Comparison of ENCODE assay signal across 17 cellular contexts in genomic region chr3:39122811-39123210, GRCh38. TPM values are rescaled to one million over a fixed set of nuclear protein-coding genes. Genes with fewer than 3 reads are reported as not detected.
DNase-seq lines count a peak whose midpoint lies in the region; ATAC-seq and TF ChIP-seq lines count a peak whose summit lies in the region.
"Had no signal": no experiment of that assay in that cellular context is flagged by ENCODE, and none has a peak within 500 bp of the region (broad histone marks: within the 10 kb centered on the region; RNA-seq: fewer than 3 reads in every experiment).

No MANE protein-coding gene starts in this region.

- DNase-seq in OCI-LY7 (ENCODE audit: low spot score) (peak; percentile 80), erythroblast (lab: John Stamatoyannopoulos, UW) (no peak), KG1 (lab: John Stamatoyannopoulos, UW) (no peak), NCI-H524 treated with DMSO at 0.1 percent for 48 hours (lab: John Stamatoyannopoulos, UW) (no peak)
- no peak for DNase-seq in activated CD4-positive, alpha-beta T cell treated with anti-CD3 and anti-CD28 coated beads, Interleukin-2, amount 10 ng/mL, durations not matched to agents 7 days and 5 days
- DNase-seq: activated effector memory CD4-positive, alpha-beta T cell treated with Interleukin-2 at 50 U/mL for 16 hours; brain microvascular endothelial cell; effector CD4-positive, alpha-beta T cell; foreskin keratinocyte; NCI-H1092 treated with DMSO at 0.1 percent for 48 hours; NCI-H226; psoas muscle; T-helper 17 cell had no signal

- no peaks in the 10 kb centered on the region for H3K9me3 Mint-ChIP-seq in activated CD4-positive, alpha-beta T cell treated with anti-CD3 and anti-CD28 coated beads, Interleukin-2, amount 10 ng/mL, durations not matched to agents 7 days and 5 days

- peak overlapping the region; percentile 40 for H3K4me3 ChIP-seq in OCI-LY7 (ENCODE audit: low read depth, low read length, poor library complexity, severe bottlenecking)
- H3K4me3 ChIP-seq: psoas muscle had no signal

- H3K36me3 ChIP-seq in OCI-LY7 (ENCODE audit: insufficient read depth, low read length), result peaks cover 27% of the 10 kb centered on the region
- H3K36me3 ChIP-seq: brain microvascular endothelial cell had no signal

- H3K27me3 Mint-ChIP-seq in activated CD4-positive, alpha-beta T cell treated with anti-CD3 and anti-CD28 coated beads, Interleukin-2, amount 10 ng/mL, durations not matched to agents 7 days and 5 days, result peaks cover 15% of the 10 kb centered on the region
- H3K27me3 Mint-ChIP-seq: T-helper 17 cell had no signal

- H3K4me2 ChIP-seq in OCI-LY7 (ENCODE audit: low read length), result peak overlapping the region; percentile 84

- H3K27ac Mint-ChIP-seq in activated CD4-positive, alpha-beta T cell treated with anti-CD3 and anti-CD28 coated beads, Interleukin-2, amount 10 ng/mL, durations not matched to agents 7 days and 5 days, result no peak overlapping the region
- H3K27ac Mint-ChIP-seq: T-helper 17 cell had no signal

- no peaks in the 10 kb centered on the region for H3K36me3 Mint-ChIP-seq in activated CD4-positive, alpha-beta T cell treated with anti-CD3 and anti-CD28 coated beads, Interleukin-2, amount 10 ng/mL, durations not matched to agents 7 days and 5 days (ENCODE audit: low read depth)

- H3K4me1 ChIP-seq in OCI-LY7 (ENCODE audit: insufficient read depth, low read length, poor library complexity, severe bottlenecking), result peaks cover 78% of the 10 kb centered on the region
- H3K4me1 ChIP-seq: foreskin keratinocyte had no signal

- POLR2A ChIA-PET in OCI-LY7 (lab: Charles Lee), result interaction anchor here (0.5 to 1.5 kb wide), 3 partner anchors 22 to 150 kb away, joined by 3 to 6 read pairs (median 4); no protein-coding TSS in a partner anchor
- POLR2A ChIA-PET in activated CD4-positive, alpha-beta T cell treated with anti-CD3 and anti-CD28 coated beads, Interleukin-2, amount 10 ng/mL, durations not matched to agents 7 days and 5 days (lab: Charles Lee), result no interaction called here

- BruUV-seq in OCI-LY7 (replicated peaks; lab: Mats Ljungman, UMichigan), result no TSS peak

- intact Hi-C loops in OCI-LY7 (cut with micrococcal nuclease; ENCODE audit: unreplicated experiment), result loop anchor here (1.0 to 2.0 kb wide), 2 partner anchors 15 to 166 kb away; no protein-coding TSS in a partner anchor

- TF ChIP-seq POLR2A in erythroblast (IDR thresholded peaks at IDR 0.05; ENCODE audit: low read length), result no peak

- peak overlapping the region; percentile 57 for H2AFZ ChIP-seq in OCI-LY7 (ENCODE audit: low read length)

- H3K9me3 ChIP-seq in OCI-LY7 (ENCODE audit: low read length), result no peaks in the 10 kb centered on the region
- H3K9me3 ChIP-seq: psoas muscle had no signal

- H4K20me1 ChIP-seq in OCI-LY7 (ENCODE audit: insufficient read depth, low read length), result no peaks in the 10 kb centered on the region

- TF ChIP-seq CTCF in OCI-LY7 (conservative IDR thresholded peaks at IDR 0.05; ENCODE audit: low read length), result no peak

- no peaks in the 10 kb centered on the region for H3K79me2 ChIP-seq in OCI-LY7 (ENCODE audit: insufficient read depth, low read depth, low read length)

- H3K27ac ChIP-seq in OCI-LY7 (ENCODE audit: low read depth, low read length, poor library complexity, severe bottlenecking), result peak overlapping the region; percentile 80
- H3K27ac ChIP-seq: brain microvascular endothelial cell, foreskin keratinocyte, psoas muscle had no signal

- H3K4me1 Mint-ChIP-seq in activated CD4-positive, alpha-beta T cell treated with anti-CD3 and anti-CD28 coated beads, Interleukin-2, amount 10 ng/mL, durations not matched to agents 7 days and 5 days, result peaks cover 14% of the 10 kb centered on the region

- peak; percentile 75 for ATAC-seq in GM18511 (IDR thresholded peaks at IDR 0.05; ENCODE audit: unreplicated experiment)
- peak; percentile 51 for ATAC-seq in GM21381 (IDR thresholded peaks at IDR 0.05; ENCODE audit: unreplicated experiment)
- ATAC-seq in HG03025 (IDR thresholded peaks at IDR 0.05; ENCODE audit: low FRiP score, unreplicated experiment), result peak; percentile 69
- ATAC-seq: foreskin keratinocyte, HCT116, psoas muscle, T-helper 17 cell had no signal

- H3K9me2 ChIP-seq in OCI-LY7 (ENCODE audit: insufficient read depth, low read length), result no peaks in the 10 kb centered on the region

- CTCF ChIA-PET in OCI-LY7 (lab: Charles Lee; ENCODE audit: unreplicated experiment), result interaction anchor here (0.6 kb wide), 1 partner anchor 53 kb away, joined by 4 read pairs; no protein-coding TSS in a partner anchor
- CTCF ChIA-PET in activated CD4-positive, alpha-beta T cell treated with anti-CD3 and anti-CD28 coated beads, Interleukin-2, amount 10 ng/mL, durations not matched to agents 7 days and 5 days (lab: Charles Lee), result interaction anchor here (2.2 kb wide), 1 partner anchor 165 kb away, joined by 9 read pairs; no protein-coding TSS in a partner anchor

- no peak overlapping the region for H3K4me3 Mint-ChIP-seq in activated CD4-positive, alpha-beta T cell treated with anti-CD3 and anti-CD28 coated beads, Interleukin-2, amount 10 ng/mL, durations not matched to agents 7 days and 5 days
- H3K4me3 Mint-ChIP-seq: T-helper 17 cell had no signal

RNA-seq across cellular contexts. Expression of gene TTC21A, which starts 15.3 kb away (rescaled TPM):
- 10.5 and 12.8 TPM in 2 replicates for total RNA-seq in OCI-LY7 (2014; rRNA removed; shearing (Covaris generic))
- 27.1 and 32.3 TPM in 2 replicates for total RNA-seq in OCI-LY7 (2022)
- total RNA-seq in activated CD4-positive, alpha-beta T cell treated with anti-CD3 and anti-CD28 coated beads, Interleukin-2, amount 10 ng/mL, durations not matched to agents 7 days and 5 days, result 1 to 10 TPM; 3.8 to 5.1 TPM

RNA-seq across cellular contexts. Expression of gene GORASP1, which starts 15.4 kb away (rescaled TPM):
- 44.8 and 59.9 TPM in 2 replicates for total RNA-seq in OCI-LY7 (2014; rRNA removed; shearing (Covaris generic))
- 51.5 and 57.9 TPM in 2 replicates for total RNA-seq in OCI-LY7 (2022)
- total RNA-seq in activated CD4-positive, alpha-beta T cell treated with anti-CD3 and anti-CD28 coated beads, Interleukin-2, amount 10 ng/mL, durations not matched to agents 7 days and 5 days, result 10 to 100 TPM; 31.6 to 33.7 TPM

RNA-seq across cellular contexts. Expression of gene CSRNP1, which starts 30.6 kb away (rescaled TPM):
- 9.5 and 10.5 TPM in 2 replicates for total RNA-seq in OCI-LY7 (2014; rRNA removed; shearing (Covaris generic))
- 9.4 and 9.7 TPM in 2 replicates for total RNA-seq in OCI-LY7 (2022)
- 10 to 100 TPM; 13.4 to 13.6 TPM for total RNA-seq in activated CD4-positive, alpha-beta T cell treated with anti-CD3 and anti-CD28 coated beads, Interleukin-2, amount 10 ng/mL, durations not matched to agents 7 days and 5 days
